In genomic region chr5:74767579-74767913, GRCh38 we compare ENCODE assay signal across 8 cellular contexts. TPM values are rescaled to one million over a fixed set of nuclear protein-coding genes. Genes with fewer than 3 reads are reported as not detected.
DNase-seq lines count a peak whose midpoint lies in the region; ATAC-seq and TF ChIP-seq lines count a peak whose summit lies in the region.

No MANE protein-coding gene starts in this region.

- H3K27ac Mint-ChIP-seq in dendritic cell treated with granulocyte-macrophage colony-stimulating factor and Interleukin-4, amounts not matched to agents 40 ng/mL and 50 ng/mL, for 4 days, result peak overlapping the region; percentile 93

- TF ChIP-seq POLR2A in right lobe of liver (IDR thresholded peaks at IDR 0.05) (no peak), transverse colon (IDR thresholded peaks at IDR 0.05) (no peak)

- H3K9me3 Mint-ChIP-seq in dendritic cell treated with granulocyte-macrophage colony-stimulating factor and Interleukin-4, amounts not matched to agents 40 ng/mL and 50 ng/mL, for 4 days, result no peaks in the 10 kb centered on the region

- peaks cover 58% of the 10 kb centered on the region for H3K36me3 Mint-ChIP-seq in dendritic cell treated with granulocyte-macrophage colony-stimulating factor and Interleukin-4, amounts not matched to agents 40 ng/mL and 50 ng/mL, for 4 days (ENCODE audit: low read depth)

- H3K9ac ChIP-seq in BLaER1, result peak overlapping the region; percentile 89

- CTCF ChIA-PET in RWPE1 (lab: Yijun Ruan, JAX), result interaction anchor here (0.6 to 1.8 kb wide), 4 partner anchors 20 to 100 kb away, joined by 3 to 6 read pairs (median 4); no protein-coding TSS in a partner anchor

- peaks cover 26% of the 10 kb centered on the region for H3K4me1 Mint-ChIP-seq in dendritic cell treated with granulocyte-macrophage colony-stimulating factor and Interleukin-4, amounts not matched to agents 40 ng/mL and 50 ng/mL, for 4 days (ENCODE audit: low read depth)

- H3K4me3 Mint-ChIP-seq in dendritic cell treated with granulocyte-macrophage colony-stimulating factor and Interleukin-4, amounts not matched to agents 40 ng/mL and 50 ng/mL, for 4 days, result peak overlapping the region; percentile 100

- H3K27me3 ChIP-seq in BLaER1 (no peaks in the 10 kb centered on the region), right lobe of liver (no peaks in the 10 kb centered on the region), transverse colon (no peaks in the 10 kb centered on the region)

- ATAC-seq in GM18511 (IDR thresholded peaks at IDR 0.05; ENCODE audit: unreplicated experiment) (peak; percentile 25), HG03025 (IDR thresholded peaks at IDR 0.05; ENCODE audit: low FRiP score, unreplicated experiment) (peak; percentile 24), right lobe of liver (peak; percentile 11 to 19 (median 12))

- no peak for TF ChIP-seq EP300 in transverse colon (IDR thresholded peaks at IDR 0.05; ENCODE audit: low read depth)

- H3K9me3 ChIP-seq in BLaER1 (no peaks in the 10 kb centered on the region), right lobe of liver (no peaks in the 10 kb centered on the region), transverse colon (no peaks in the 10 kb centered on the region)

- H3K4me3 ChIP-seq in BLaER1 (peak overlapping the region; percentile 90), right lobe of liver (peak overlapping the region; percentile 92 to 99 (median 97)), transverse colon (peak overlapping the region; percentile 48 to 93 (median 84))

- H3K4me1 ChIP-seq in BLaER1 (peaks cover 26% of the 10 kb centered on the region), right lobe of liver (peaks cover 0 to 28% (median 10%) of the 10 kb centered on the region in 4 donors), transverse colon (peaks cover 18 to 33% (median 23%) of the 10 kb centered on the region in 4 donors)

- intact Hi-C loops in dendritic cell treated with granulocyte-macrophage colony-stimulating factor and Interleukin-4, amounts not matched to agents 40 ng/mL and 50 ng/mL, for 4 days (cut with micrococcal nuclease), result loop anchor here (2.0 to 10.0 kb wide), 4 partner anchors 83 to 1200 kb away; partner anchors contain the start of genes ANKRA2, HEXB and UTP15
- intact Hi-C loops in right lobe of liver (cut with DNase I) (loop anchor here (10.0 kb wide), 2 partner anchors 137 to 147 kb away; no protein-coding TSS in a partner anchor), transverse colon (cut with DNase I; ENCODE audit: low total_unique reads) (no loop called here)

- H3K27ac ChIP-seq in BLaER1 (peak overlapping the region; percentile 88), RWPE1 (peak overlapping the region; percentile 94), right lobe of liver (peak overlapping the region in 2 of 3 donors; percentile 67 to 79), transverse colon (peak overlapping the region; percentile 84 to 88 (median 87))

- POLR2A ChIA-PET in RWPE1 (lab: Yijun Ruan, JAX; ENCODE audit: low non-redundant PET), result no interaction called here

- no peaks in the 10 kb centered on the region for H3K27me3 Mint-ChIP-seq in dendritic cell treated with granulocyte-macrophage colony-stimulating factor and Interleukin-4, amounts not matched to agents 40 ng/mL and 50 ng/mL, for 4 days

- 0% methylated on average over 9 of the region's 9 CpGs for WGBS in right lobe of liver (ENCODE audit: insufficient coverage, low coverage, low lambda C conversion rate, missing lambda C conversion rate)
- WGBS in transverse colon (ENCODE audit: low coverage in 1 of 2), 2 donors, result 0 to 2% methylated on average over 8 to 9 of the region's 9 CpGs

- DNase-seq in RWPE1 (ENCODE audit: low spot score) (peak; percentile 36), right lobe of liver (no peak), transverse colon (peak; percentile 25), GM19238 (ENCODE audit: insufficient read length, low spot score) (no peak)

- peaks cover 26% of the 10 kb centered on the region; the same call in 1 of the 2 replicates for H4K20me1 ChIP-seq in BLaER1

- in situ Hi-C loops in transverse colon (cut with MboI; ENCODE audit: low pct_ligation_motif_present in 1 of 4, low pct_unique_long_range_greater_than_20kb in 1 of 4, low sequenced_read_pairs in 3 of 4), result no loop called here

- H3K36me3 ChIP-seq in BLaER1, result peaks cover 47% of the 10 kb centered on the region
- peaks cover 0 to 35% (median 9%) of the 10 kb centered on the region in 4 donors for H3K36me3 ChIP-seq in right lobe of liver
- H3K36me3 ChIP-seq in transverse colon, result peaks cover 0 to 32% (median 13%) of the 10 kb centered on the region in 4 donors

- TF ChIP-seq CTCF in RWPE1 (conservative IDR thresholded peaks at IDR 0.05; ENCODE audit: low read depth) (no peak), right lobe of liver (IDR thresholded peaks at IDR 0.05) (no peak), transverse colon (IDR thresholded peaks at IDR 0.05) (no peak)

- peak overlapping the region; percentile 92 for H3K4me2 ChIP-seq in BLaER1

RNA-seq across cellular contexts. Expression of gene NSA2, which starts 0.5 kb away (rescaled TPM):
- total RNA-seq in right lobe of liver (10 to 100 TPM; 19.0 to 66.3 (median 26.1) TPM), transverse colon (10 to 100 TPM; 24.7 to 88.0 (median 37.4) TPM)

RNA-seq across cellular contexts. Expression of gene GFM2, which starts 0.6 kb away (rescaled TPM):
- total RNA-seq in right lobe of liver, result 10 to 100 TPM; 16.5 to 35.0 (median 29.7) TPM
- 10 to 100 TPM; 19.3 to 27.0 (median 24.7) TPM for total RNA-seq in transverse colon

Comparison
In these comparisons a context has a peak if more than half of its experiments do, and no peak if none do; other contexts are left out.
1. DNase-seq: peak in RWPE1 (single experiment) and transverse colon (single experiment); none in right lobe of liver (0 of 3) and GM19238 (single experiment).
2. Peak in every context shown above with its lines, with median percentiles within 50 percentile points of each other: H3K27ac ChIP-seq, H3K4me3 ChIP-seq and ATAC-seq.